Comparison of ENCODE assay signal across 1 cellular context in the genomic region with DNA sequence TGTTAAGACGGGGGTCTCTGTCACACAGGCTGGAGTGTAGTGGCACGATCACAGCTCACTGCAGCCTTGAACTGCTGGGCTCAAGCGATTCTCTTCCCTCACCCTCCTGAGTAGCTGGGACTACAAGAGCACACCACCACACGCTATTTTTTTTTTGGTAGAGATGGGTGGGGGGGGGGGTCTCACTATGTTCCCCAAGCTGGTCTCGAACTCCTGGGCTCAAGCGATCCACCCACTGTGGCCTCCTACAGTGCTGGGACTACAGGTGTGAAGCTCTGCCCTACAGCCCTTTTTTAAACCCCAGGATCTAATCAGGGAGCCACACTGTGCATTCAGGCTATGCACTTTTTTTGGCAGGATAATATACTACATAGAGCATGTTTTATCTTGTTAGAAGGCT.
TF ChIP-seq lines count a peak whose summit lies in the region.

No MANE protein-coding gene starts in this region.

TF ChIP-seq in WTC11, 78 proteins besides CTCF, POLR2A, EP300 and RAD21 (continued from another document):
- TF ChIP-seq, protein P1, sequence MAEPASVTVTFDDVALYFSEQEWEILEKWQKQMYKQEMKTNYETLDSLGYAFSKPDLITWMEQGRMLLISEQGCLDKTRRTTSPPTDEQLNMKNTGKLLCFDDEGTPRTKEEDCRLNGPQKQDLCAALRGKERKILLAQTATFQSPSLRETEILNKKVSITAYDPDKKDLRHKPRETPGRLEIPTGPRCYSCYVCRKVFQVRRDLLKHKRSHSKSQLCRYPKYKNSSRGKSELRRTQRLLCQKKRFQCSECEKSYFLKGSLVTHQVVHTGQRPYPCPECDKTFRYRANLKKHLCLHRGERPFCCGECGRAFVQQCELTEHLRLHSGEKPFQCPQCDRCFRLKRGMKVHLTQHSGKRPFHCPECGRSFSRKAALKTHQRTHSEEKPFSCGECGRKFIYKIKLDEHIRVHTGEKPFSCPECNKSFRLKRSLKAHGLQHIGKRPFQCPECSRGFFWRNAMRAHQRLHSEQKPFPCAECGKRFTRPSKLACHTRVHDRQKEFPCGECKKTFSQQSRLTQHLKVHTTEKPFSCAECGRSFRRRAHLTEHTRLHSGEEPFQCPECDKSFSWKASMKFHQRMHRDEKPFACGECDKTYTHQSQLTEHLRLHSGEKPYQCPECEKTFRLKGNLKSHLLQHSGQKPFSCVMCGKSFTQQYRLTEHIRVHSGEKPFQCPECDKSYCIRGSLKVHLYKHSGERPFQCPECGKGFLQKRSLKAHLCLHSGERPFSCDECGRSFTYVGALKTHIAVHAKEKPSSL (CRISPR knock-in tag; conservative IDR thresholded peaks at IDR 0.05), result no peak
- TF ChIP-seq NFE2L1 (CRISPR knock-in tag; IDR thresholded peaks at IDR 0.05) (no peak), SMAD4 (CRISPR knock-in tag; IDR thresholded peaks at IDR 0.05) (no peak), ZNF121 (CRISPR knock-in tag; IDR thresholded peaks at IDR 0.05) (no peak), NR2C2 (CRISPR knock-in tag; IDR thresholded peaks at IDR 0.05) (no peak), KAT7 (CRISPR knock-in tag; IDR thresholded peaks at IDR 0.05; ENCODE audit: borderline replicate concordance) (no peak), ESRRA (CRISPR knock-in tag; IDR thresholded peaks at IDR 0.05; ENCODE audit: borderline replicate concordance) (no peak), MYBL2 (CRISPR knock-in tag; IDR thresholded peaks at IDR 0.05) (no peak)
- TF ChIP-seq, protein P2, sequence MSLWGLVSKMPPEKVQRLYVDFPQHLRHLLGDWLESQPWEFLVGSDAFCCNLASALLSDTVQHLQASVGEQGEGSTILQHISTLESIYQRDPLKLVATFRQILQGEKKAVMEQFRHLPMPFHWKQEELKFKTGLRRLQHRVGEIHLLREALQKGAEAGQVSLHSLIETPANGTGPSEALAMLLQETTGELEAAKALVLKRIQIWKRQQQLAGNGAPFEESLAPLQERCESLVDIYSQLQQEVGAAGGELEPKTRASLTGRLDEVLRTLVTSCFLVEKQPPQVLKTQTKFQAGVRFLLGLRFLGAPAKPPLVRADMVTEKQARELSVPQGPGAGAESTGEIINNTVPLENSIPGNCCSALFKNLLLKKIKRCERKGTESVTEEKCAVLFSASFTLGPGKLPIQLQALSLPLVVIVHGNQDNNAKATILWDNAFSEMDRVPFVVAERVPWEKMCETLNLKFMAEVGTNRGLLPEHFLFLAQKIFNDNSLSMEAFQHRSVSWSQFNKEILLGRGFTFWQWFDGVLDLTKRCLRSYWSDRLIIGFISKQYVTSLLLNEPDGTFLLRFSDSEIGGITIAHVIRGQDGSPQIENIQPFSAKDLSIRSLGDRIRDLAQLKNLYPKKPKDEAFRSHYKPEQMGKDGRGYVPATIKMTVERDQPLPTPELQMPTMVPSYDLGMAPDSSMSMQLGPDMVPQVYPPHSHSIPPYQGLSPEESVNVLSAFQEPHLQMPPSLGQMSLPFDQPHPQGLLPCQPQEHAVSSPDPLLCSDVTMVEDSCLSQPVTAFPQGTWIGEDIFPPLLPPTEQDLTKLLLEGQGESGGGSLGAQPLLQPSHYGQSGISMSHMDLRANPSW (CRISPR knock-in tag; conservative IDR thresholded peaks at IDR 0.05; ENCODE audit: low read depth), result no peak
- TF ChIP-seq, protein P3, sequence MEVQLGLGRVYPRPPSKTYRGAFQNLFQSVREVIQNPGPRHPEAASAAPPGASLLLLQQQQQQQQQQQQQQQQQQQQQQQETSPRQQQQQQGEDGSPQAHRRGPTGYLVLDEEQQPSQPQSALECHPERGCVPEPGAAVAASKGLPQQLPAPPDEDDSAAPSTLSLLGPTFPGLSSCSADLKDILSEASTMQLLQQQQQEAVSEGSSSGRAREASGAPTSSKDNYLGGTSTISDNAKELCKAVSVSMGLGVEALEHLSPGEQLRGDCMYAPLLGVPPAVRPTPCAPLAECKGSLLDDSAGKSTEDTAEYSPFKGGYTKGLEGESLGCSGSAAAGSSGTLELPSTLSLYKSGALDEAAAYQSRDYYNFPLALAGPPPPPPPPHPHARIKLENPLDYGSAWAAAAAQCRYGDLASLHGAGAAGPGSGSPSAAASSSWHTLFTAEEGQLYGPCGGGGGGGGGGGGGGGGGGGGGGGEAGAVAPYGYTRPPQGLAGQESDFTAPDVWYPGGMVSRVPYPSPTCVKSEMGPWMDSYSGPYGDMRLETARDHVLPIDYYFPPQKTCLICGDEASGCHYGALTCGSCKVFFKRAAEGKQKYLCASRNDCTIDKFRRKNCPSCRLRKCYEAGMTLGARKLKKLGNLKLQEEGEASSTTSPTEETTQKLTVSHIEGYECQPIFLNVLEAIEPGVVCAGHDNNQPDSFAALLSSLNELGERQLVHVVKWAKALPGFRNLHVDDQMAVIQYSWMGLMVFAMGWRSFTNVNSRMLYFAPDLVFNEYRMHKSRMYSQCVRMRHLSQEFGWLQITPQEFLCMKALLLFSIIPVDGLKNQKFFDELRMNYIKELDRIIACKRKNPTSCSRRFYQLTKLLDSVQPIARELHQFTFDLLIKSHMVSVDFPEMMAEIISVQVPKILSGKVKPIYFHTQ (CRISPR knock-in tag; IDR thresholded peaks at IDR 0.05), result no peak
